1 cellular context compared by ENCODE assay signal in the genomic region with DNA sequence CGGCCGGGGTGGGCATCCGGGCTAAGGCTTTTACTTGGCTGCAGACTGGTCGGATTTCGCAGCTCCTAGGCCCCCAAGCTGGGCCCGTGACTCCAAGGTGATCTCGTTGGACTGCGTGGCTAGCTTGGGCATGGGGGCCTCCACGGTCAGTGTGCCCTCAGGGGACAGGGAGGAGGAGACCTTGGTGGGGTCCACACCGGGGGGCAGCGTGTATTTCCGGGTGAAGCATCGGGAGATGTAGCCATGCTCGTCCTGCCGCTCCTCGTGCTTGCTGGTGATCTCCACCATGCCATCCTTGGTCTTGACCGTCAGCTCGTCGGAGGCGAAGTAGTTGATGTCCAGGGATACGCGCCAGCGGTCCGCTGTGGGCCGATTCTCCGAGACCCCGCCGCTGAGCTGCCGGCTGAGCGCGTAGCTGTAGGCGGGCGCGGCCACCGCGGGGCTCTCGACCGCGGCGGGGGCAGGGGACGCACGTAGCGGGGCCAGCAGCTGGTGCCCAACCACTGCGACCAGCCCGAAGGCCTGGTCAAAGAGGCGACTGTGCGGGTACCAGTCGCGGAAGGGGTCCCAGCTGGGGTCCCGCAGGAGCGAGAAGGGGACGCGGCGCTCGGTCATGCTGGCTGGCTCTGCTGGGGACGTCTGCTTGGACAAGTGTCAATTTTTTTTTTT.
TF ChIP-seq lines count a peak whose summit lies in the region.

No MANE protein-coding gene starts in this region.

TF ChIP-seq in endothelial cell of umbilical vein, 7 proteins besides CTCF, POLR2A, EP300 and RAD21:
- no peak for TF ChIP-seq GATA2 (IDR thresholded peaks at IDR 0.05; ENCODE audit: insufficient read depth, insufficient read length, low read depth, low read length)
- TF ChIP-seq, protein P1, sequence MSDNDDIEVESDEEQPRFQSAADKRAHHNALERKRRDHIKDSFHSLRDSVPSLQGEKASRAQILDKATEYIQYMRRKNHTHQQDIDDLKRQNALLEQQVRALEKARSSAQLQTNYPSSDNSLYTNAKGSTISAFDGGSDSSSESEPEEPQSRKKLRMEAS (IDR thresholded peaks at IDR 0.05; ENCODE audit: insufficient read depth, insufficient read length): no peak
- TF ChIP-seq FOS (IDR thresholded peaks at IDR 0.05; ENCODE audit: borderline replicate concordance, insufficient read depth, low read length): no peak
- TF ChIP-seq JUN (IDR thresholded peaks at IDR 0.05; ENCODE audit: borderline replicate concordance, insufficient read depth, insufficient read length, low read depth): no peak
- TF ChIP-seq MYC (IDR thresholded peaks at IDR 0.05; ENCODE audit: low read depth, low read length): no peak
- TF ChIP-seq POLR2AphosphoS5 (IDR thresholded peaks at IDR 0.05; ENCODE audit: insufficient read depth, low read depth, low read length): no peak
